In genomic region chr9:127905788-127906191, GRCh38 we compare ENCODE assay signal across 10 cellular contexts. TPM values are rescaled to one million over a fixed set of nuclear protein-coding genes. Genes with fewer than 3 reads are reported as not detected.
A peak's percentile ranks its signal among the peaks of the same experiment; 100 is the strongest.
DNase-seq lines count a peak whose midpoint lies in the region; ATAC-seq, FAIRE-seq and TF ChIP-seq lines count a peak whose summit lies in the region.
"Had no signal": no experiment of that assay in that cellular context is flagged by ENCODE, and none has a peak within 500 bp of the region (broad histone marks: within the 10 kb centered on the region; RNA-seq: fewer than 3 reads in every experiment).

No MANE protein-coding gene starts in this region.

- peak; percentile 63 for DNase-seq in NAMALWA (ENCODE audit: low spot score)
- no peak for DNase-seq in activated T-helper 2 cell treated with anti-CD3 and anti-CD28 coated beads, Interferon-gamma antibody, Interleukin-2, Interleukin-4, amounts not matched to agents 10 μg/mL and 5 μg/mL and 100 μg/mL, durations not matched to agents 14 hours and 24 hours and 36 hours (ENCODE audit: low spot score)
- DNase-seq in HepG2 (ENCODE audit: low spot score), result no peak
- DNase-seq in suprapubic skin (ENCODE audit: low spot score in 2 of 2), result no peak
- DNase-seq in A673 (ENCODE audit: low spot score), result no peak
- DNase-seq in DMS 273 (lab: John Stamatoyannopoulos, UW; ENCODE audit: unreplicated experiment), result no peak

- CTCF ChIA-PET in HepG2 (lab: Yijun Ruan, JAX; ENCODE audit: low intra/inter-chr PET ratio, low total read pairs) (no interaction called here), A673 (lab: Charles Lee) (no interaction called here)

- in situ Hi-C loops in HepG2 (cut with HindIII; ENCODE audit: extremely low pct_ligation_motif_present, low pct_unique_long_range_greater_than_20kb), result no loop called here

- H3K27me3 ChIP-seq in HepG2 (ENCODE audit: control insufficient read depth in 1 of 2, insufficient read depth in 2 of 2, low read length in 2 of 2) (no peaks in the 10 kb centered on the region), suprapubic skin (no peaks in the 10 kb centered on the region), A673 (replicated peaks; ENCODE audit: insufficient read depth, low read depth, low read length, poor library complexity) (no peaks in the 10 kb centered on the region)

- peaks cover 36% of the 10 kb centered on the region for H3K4me1 ChIP-seq in HepG2 (ENCODE audit: insufficient read depth, low read length)
- peaks cover 50% of the 10 kb centered on the region for H3K4me1 ChIP-seq in suprapubic skin
- no peaks in the 10 kb centered on the region for H3K4me1 ChIP-seq in A673 (ENCODE audit: insufficient read depth, low read length, poor library complexity, severe bottlenecking)
- H3K4me1 ChIP-seq: parathyroid adenoma had no signal

- POLR2A ChIA-PET in HepG2 (lab: Yijun Ruan, JAX), result interaction anchor here (1.3 to 4.5 kb wide), 2 partner anchors 9 to 10 kb away, joined by 3 to 78 read pairs; partner anchors contain the start of gene ST6GALNAC4
- POLR2A ChIA-PET in A673 (lab: Charles Lee; ENCODE audit: low non-redundant PET), result no interaction called here

- no peak for TF ChIP-seq RAD21 in HepG2 (CRISPR knock-in tag; IDR thresholded peaks at IDR 0.05)

- H3K9ac ChIP-seq in HepG2 (ENCODE audit: insufficient read depth, low read depth, low read length), result no peak overlapping the region
- H3K9ac ChIP-seq: parathyroid adenoma had no signal

- peak overlapping the region; percentile 88 for H3K4me3 Mint-ChIP-seq in activated T-helper 2 cell treated with anti-CD3 and anti-CD28 coated beads, Interferon-gamma antibody, Interleukin-2, Interleukin-4, amounts not matched to agents 10 μg/mL and 5 μg/mL and 100 μg/mL, durations not matched to agents 14 hours and 24 hours and 36 hours (ENCODE audit: low read depth)

- TF ChIP-seq POLR2A in HepG2 (IDR thresholded peaks at IDR 0.05; ENCODE audit: insufficient read depth in 1 of 2, low read depth in 2 of 2, low read length in 2 of 2), result no peak
- no peak for TF ChIP-seq POLR2A in suprapubic skin (IDR thresholded peaks at IDR 0.05)

- TF ChIP-seq CTCF in HepG2 (CRISPR knock-in tag; IDR thresholded peaks at IDR 0.05) (no peak), suprapubic skin (IDR thresholded peaks at IDR 0.05) (no peak), A673 (conservative IDR thresholded peaks at IDR 0.05; ENCODE audit: low read depth, low read length) (no peak)

- no peaks in the 10 kb centered on the region for H3K79me2 ChIP-seq in HepG2 (ENCODE audit: insufficient read depth, low read length)
- H3K79me2 ChIP-seq: parathyroid adenoma had no signal

- ATAC-seq in HepG2, result no peak
- no peak for ATAC-seq in HG03457 (IDR thresholded peaks at IDR 0.05; ENCODE audit: unreplicated experiment)
- ATAC-seq in HG03135 (IDR thresholded peaks at IDR 0.05; ENCODE audit: unreplicated experiment), result no peak

- H3K9me3 Mint-ChIP-seq in activated T-helper 2 cell treated with anti-CD3 and anti-CD28 coated beads, Interferon-gamma antibody, Interleukin-2, Interleukin-4, amounts not matched to agents 10 μg/mL and 5 μg/mL and 100 μg/mL, durations not matched to agents 14 hours and 24 hours and 36 hours, result no peaks in the 10 kb centered on the region

- peaks cover 35% of the 10 kb centered on the region for H3K4me1 Mint-ChIP-seq in activated T-helper 2 cell treated with anti-CD3 and anti-CD28 coated beads, Interferon-gamma antibody, Interleukin-2, Interleukin-4, amounts not matched to agents 10 μg/mL and 5 μg/mL and 100 μg/mL, durations not matched to agents 14 hours and 24 hours and 36 hours (ENCODE audit: low read depth)

- intact Hi-C loops in activated T-helper 2 cell treated with anti-CD3 and anti-CD28 coated beads, Interferon-gamma antibody, Interleukin-2, Interleukin-4, amounts not matched to agents 10 μg/mL and 5 μg/mL and 100 μg/mL, durations not matched to agents 14 hours and 24 hours and 36 hours (cut with micrococcal nuclease), result loop anchor here (2.0 kb wide), 1 partner anchor 13 kb away; no protein-coding TSS in a partner anchor
- intact Hi-C loops in HepG2 (cut with micrococcal nuclease; ENCODE audit: unreplicated experiment), result no loop called here
- intact Hi-C loops in A673 (cut with micrococcal nuclease; ENCODE audit: unreplicated experiment), result no loop called here

- no peak overlapping the region for H3K4me2 ChIP-seq in HepG2 (ENCODE audit: low read depth, low read length)

- H4K20me1 ChIP-seq in HepG2 (ENCODE audit: insufficient read depth, low read length), result no peaks in the 10 kb centered on the region

- no peak overlapping the region for H3K4me3 ChIP-seq in HepG2 (replicated peaks in 1 of 3; ENCODE audit: insufficient read depth in 1 of 3, low read depth in 2 of 3, low read length in 3 of 3)
- H3K4me3 ChIP-seq in suprapubic skin, result no peak overlapping the region
- H3K4me3 ChIP-seq in A673 (ENCODE audit: low read depth, low read length, poor library complexity, severe bottlenecking), result no peak overlapping the region

- no peak overlapping the region for H3K27ac ChIP-seq in HepG2 (ENCODE audit: extremely low read length, insufficient read depth, low read length)
- H3K27ac ChIP-seq in suprapubic skin, result peak overlapping the region; percentile 81
- H3K27ac ChIP-seq in A673 (ENCODE audit: low read depth, low read length, poor library complexity, severe bottlenecking), result no peak overlapping the region

- peaks cover 21% of the 10 kb centered on the region for H3K36me3 Mint-ChIP-seq in activated T-helper 2 cell treated with anti-CD3 and anti-CD28 coated beads, Interferon-gamma antibody, Interleukin-2, Interleukin-4, amounts not matched to agents 10 μg/mL and 5 μg/mL and 100 μg/mL, durations not matched to agents 14 hours and 24 hours and 36 hours (ENCODE audit: low read depth)

- H3K36me3 ChIP-seq in HepG2 (replicated peaks in 1 of 2; ENCODE audit: control insufficient read depth in 1 of 2, insufficient read depth in 2 of 2, low read length in 2 of 2) (peaks cover 1 to 7% of the 10 kb centered on the region in 2 experiments; a peak in 3 of 5 replicates), suprapubic skin (peaks cover 3% of the 10 kb centered on the region), A673 (ENCODE audit: insufficient read depth, low read length, poor library complexity, severe bottlenecking) (no peaks in the 10 kb centered on the region)

- H2AFZ ChIP-seq in HepG2 (ENCODE audit: low read length), result no peak overlapping the region
- H2AFZ ChIP-seq: parathyroid adenoma had no signal

- peak overlapping the region; percentile 99 for H3K27ac Mint-ChIP-seq in activated T-helper 2 cell treated with anti-CD3 and anti-CD28 coated beads, Interferon-gamma antibody, Interleukin-2, Interleukin-4, amounts not matched to agents 10 μg/mL and 5 μg/mL and 100 μg/mL, durations not matched to agents 14 hours and 24 hours and 36 hours

- 86% methylated on average over 12 of the region's 12 CpGs for WGBS in HepG2 (ENCODE audit: low lambda C conversion rate)
- 58% methylated on average over 12 of the region's 12 CpGs for WGBS in suprapubic skin

- TF ChIP-seq EP300 in HepG2 (IDR thresholded peaks at IDR 0.05; ENCODE audit: low read depth in 2 of 2, low read length in 2 of 2) (no peak), HepG2 (CRISPR knock-in tag; IDR thresholded peaks at IDR 0.05; ENCODE audit: borderline replicate concordance) (no peak), suprapubic skin (IDR thresholded peaks at IDR 0.05) (no peak)

- H3K9me3 ChIP-seq in HepG2 (ENCODE audit: low read length), result no peaks in the 10 kb centered on the region
- H3K9me3 ChIP-seq in suprapubic skin, result no peaks in the 10 kb centered on the region
- H3K9me3 ChIP-seq in A673 (ENCODE audit: low read depth, low read length, poor library complexity, severe bottlenecking), result no peaks in the 10 kb centered on the region

- FAIRE-seq in HepG2 (lab: Jason Lieb, UNC), result no peak
- FAIRE-seq: colon had no signal

- H3K27me3 Mint-ChIP-seq in activated T-helper 2 cell treated with anti-CD3 and anti-CD28 coated beads, Interferon-gamma antibody, Interleukin-2, Interleukin-4, amounts not matched to agents 10 μg/mL and 5 μg/mL and 100 μg/mL, durations not matched to agents 14 hours and 24 hours and 36 hours (ENCODE audit: low read depth), result no peaks in the 10 kb centered on the region

- no TSS peak for BruUV-seq in HepG2 (replicated peaks; lab: Mats Ljungman, UMichigan)
- no TSS peak for BruUV-seq in A673 (replicated peaks; lab: Mats Ljungman, UMichigan)

RNA-seq across cellular contexts. Expression of gene ST6GALNAC6, which starts 6.4 kb away (rescaled TPM):
- total RNA-seq in activated T-helper 2 cell treated with anti-CD3 and anti-CD28 coated beads, Interferon-gamma antibody, Interleukin-2, Interleukin-4, amounts not matched to agents 10 μg/mL and 5 μg/mL and 100 μg/mL, durations not matched to agents 14 hours and 24 hours and 36 hours, result 60.3 and 60.7 TPM in 2 replicates
- total RNA-seq in HepG2 (2016; rRNA removed; fragmentation: Illumina TruSeq; extraction: Trizol) (16.7 and 18.5 TPM in 2 replicates), suprapubic skin (10 to 100 TPM; 41.6 to 50.5 (median 47.0) TPM), A673 (2021) (34.7 and 40.4 TPM in 2 replicates)
- 13.5 and 13.9 TPM in 2 replicates for total RNA-seq in HepG2 (2016; cell fraction: cytosol; rRNA removed; fragmentation: Illumina TruSeq; extraction: Trizol; ENCODE audit: low read depth)
- total RNA-seq in HepG2 (2016; cell fraction: insoluble cytoplasmic fraction; rRNA removed; fragmentation: Illumina TruSeq; extraction: Trizol), result 11.7 and 18.2 TPM in 2 replicates
- 42.0 and 46.1 TPM in 2 replicates for total RNA-seq in HepG2 (2016; cell fraction: membrane; rRNA removed; fragmentation: Illumina TruSeq; extraction: Trizol)
- total RNA-seq in HepG2 (2016; cell fraction: nucleus; rRNA removed; fragmentation: Illumina TruSeq; extraction: Trizol), result 13.4 and 15.1 TPM in 2 replicates
- polyA plus RNA-seq in HepG2 (2011; rRNA removed), result 65.4 and 103 TPM in 2 replicates
- polyA plus RNA-seq in HepG2 (2011; cell fraction: cytosol; rRNA removed), result 63.0 and 69.3 TPM in 2 replicates
- 134 and 138 TPM in 2 replicates for polyA plus RNA-seq in HepG2 (2011; cell fraction: nucleus; rRNA removed)
- 36.1 and 53.0 TPM in 2 replicates for polyA plus RNA-seq in HepG2 (2012)
- 33.4 and 37.1 TPM in 2 replicates for polyA plus RNA-seq in HepG2 (2016; cell fraction: cytosol; fragmentation: Illumina TruSeq; extraction: Trizol; ENCODE audit: low read depth)
- 18.0 and 19.3 TPM in 2 replicates for polyA plus RNA-seq in HepG2 (2016; cell fraction: insoluble cytoplasmic fraction; fragmentation: Illumina TruSeq; extraction: Trizol; ENCODE audit: low read depth)
- polyA plus RNA-seq in HepG2 (2016; cell fraction: membrane; fragmentation: Illumina TruSeq; extraction: Trizol; ENCODE audit: low read depth), result 54.8 and 59.0 TPM in 2 replicates
- 32.9 and 35.5 TPM in 2 replicates for polyA plus RNA-seq in HepG2 (2016; cell fraction: nucleus; fragmentation: Illumina TruSeq; extraction: Trizol; ENCODE audit: insufficient read depth, low read depth)
- 41.6 and 91.9 TPM in 2 replicates for polyA minus RNA-seq in HepG2 (2011; rRNA and poly(A)+ RNA removed; ENCODE audit: low replicate concordance)
- 15.4 and 21.1 TPM in 2 replicates for polyA minus RNA-seq in HepG2 (2011; cell fraction: cytosol; rRNA and poly(A)+ RNA removed)
- polyA minus RNA-seq in HepG2 (2011; cell fraction: nucleus; rRNA and poly(A)+ RNA removed), result 22.4 and 22.6 TPM in 2 replicates

RNA-seq across cellular contexts. Expression of gene ST6GALNAC4, which starts 11.1 kb away (rescaled TPM):
- total RNA-seq in activated T-helper 2 cell treated with anti-CD3 and anti-CD28 coated beads, Interferon-gamma antibody, Interleukin-2, Interleukin-4, amounts not matched to agents 10 μg/mL and 5 μg/mL and 100 μg/mL, durations not matched to agents 14 hours and 24 hours and 36 hours, result 25.6 and 28.7 TPM in 2 replicates
- total RNA-seq in HepG2 (2016; rRNA removed; fragmentation: Illumina TruSeq; extraction: Trizol), result 14.8 and 18.8 TPM in 2 replicates
- total RNA-seq in HepG2 (2016; cell fraction: cytosol; rRNA removed; fragmentation: Illumina TruSeq; extraction: Trizol; ENCODE audit: low read depth), result 35.6 and 43.0 TPM in 2 replicates
- total RNA-seq in HepG2 (2016; cell fraction: insoluble cytoplasmic fraction; rRNA removed; fragmentation: Illumina TruSeq; extraction: Trizol), result 13.0 and 19.7 TPM in 2 replicates
- 47.7 and 65.6 TPM in 2 replicates for total RNA-seq in HepG2 (2016; cell fraction: membrane; rRNA removed; fragmentation: Illumina TruSeq; extraction: Trizol)
- 12.8 and 17.5 TPM in 2 replicates for total RNA-seq in HepG2 (2016; cell fraction: nucleus; rRNA removed; fragmentation: Illumina TruSeq; extraction: Trizol)
- 27.7 and 36.4 TPM in 2 replicates for polyA plus RNA-seq in HepG2 (2011; rRNA removed)
- polyA plus RNA-seq in HepG2 (2011; cell fraction: cytosol; rRNA removed), result 26.2 and 47.9 TPM in 2 replicates
- 41.2 and 43.3 TPM in 2 replicates for polyA plus RNA-seq in HepG2 (2011; cell fraction: nucleus; rRNA removed)
- polyA plus RNA-seq in HepG2 (2012), result 14.8 and 21.6 TPM in 2 replicates
- 55.5 and 75.3 TPM in 2 replicates for polyA plus RNA-seq in HepG2 (2016; cell fraction: cytosol; fragmentation: Illumina TruSeq; extraction: Trizol; ENCODE audit: low read depth)
- 20.6 and 23.9 TPM in 2 replicates for polyA plus RNA-seq in HepG2 (2016; cell fraction: insoluble cytoplasmic fraction; fragmentation: Illumina TruSeq; extraction: Trizol; ENCODE audit: low read depth)
- polyA plus RNA-seq in HepG2 (2016; cell fraction: membrane; fragmentation: Illumina TruSeq; extraction: Trizol; ENCODE audit: low read depth), result 69.4 and 78.8 TPM in 2 replicates
- 25.2 and 32.3 TPM in 2 replicates for polyA plus RNA-seq in HepG2 (2016; cell fraction: nucleus; fragmentation: Illumina TruSeq; extraction: Trizol; ENCODE audit: insufficient read depth, low read depth)
- polyA minus RNA-seq in HepG2 (2011; rRNA and poly(A)+ RNA removed; ENCODE audit: low replicate concordance), result 74.4 and 118 TPM in 2 replicates
- 40.0 and 42.1 TPM in 2 replicates for polyA minus RNA-seq in HepG2 (2011; cell fraction: cytosol; rRNA and poly(A)+ RNA removed)
- 15.6 and 17.8 TPM in 2 replicates for polyA minus RNA-seq in HepG2 (2011; cell fraction: nucleus; rRNA and poly(A)+ RNA removed)
- 10 to 100 TPM; 14.6 to 25.2 (median 20.2) TPM for total RNA-seq in suprapubic skin
- total RNA-seq in A673 (2021), result 11.8 and 15.8 TPM in 2 replicates

RNA-seq across cellular contexts. Expression of gene PIP5KL1, which starts 24.8 kb away (rescaled TPM):
- 1.4 and 3.4 TPM in 2 replicates for total RNA-seq in activated T-helper 2 cell treated with anti-CD3 and anti-CD28 coated beads, Interferon-gamma antibody, Interleukin-2, Interleukin-4, amounts not matched to agents 10 μg/mL and 5 μg/mL and 100 μg/mL, durations not matched to agents 14 hours and 24 hours and 36 hours
- total RNA-seq in HepG2 (2016; rRNA removed; fragmentation: Illumina TruSeq; extraction: Trizol) (0.20 TPM in 1 of 2 replicates, not detected in the other), suprapubic skin (10 to 100 TPM in 1 of 4 donors, 1 to 10 TPM in 3; 5.8 to 14.7 (median 9.2) TPM), A673 (2021) (2.6 and 3.9 TPM in 2 replicates)
- 0.51 TPM in 1 of 2 replicates, not detected in the other for total RNA-seq in HepG2 (2016; cell fraction: cytosol; rRNA removed; fragmentation: Illumina TruSeq; extraction: Trizol; ENCODE audit: low read depth)
- 0.15 TPM in 1 of 2 replicates, not detected in the other for total RNA-seq in HepG2 (2016; cell fraction: insoluble cytoplasmic fraction; rRNA removed; fragmentation: Illumina TruSeq; extraction: Trizol)
- not detected in 2 replicates for total RNA-seq in HepG2 (2016; cell fraction: membrane; rRNA removed; fragmentation: Illumina TruSeq; extraction: Trizol)
- total RNA-seq in HepG2 (2016; cell fraction: nucleus; rRNA removed; fragmentation: Illumina TruSeq; extraction: Trizol), result 0.56 TPM in 1 of 2 replicates, not detected in the other
- polyA plus RNA-seq in HepG2 (2011; rRNA removed), result 0.44 and 0.49 TPM in 2 replicates
- polyA plus RNA-seq in HepG2 (2011; cell fraction: cytosol; rRNA removed), result 0.17 and 0.32 TPM in 2 replicates
- 5.3 and 9.9 TPM in 2 replicates for polyA plus RNA-seq in HepG2 (2011; cell fraction: nucleus; rRNA removed)
- 0.32 and 0.67 TPM in 2 replicates for polyA plus RNA-seq in HepG2 (2012)
- polyA plus RNA-seq in HepG2 (2016; cell fraction: cytosol; fragmentation: Illumina TruSeq; extraction: Trizol; ENCODE audit: low read depth), result 0.24 TPM in 1 of 2 replicates, not detected in the other
- polyA plus RNA-seq in HepG2 (2016; cell fraction: insoluble cytoplasmic fraction; fragmentation: Illumina TruSeq; extraction: Trizol; ENCODE audit: low read depth), result not detected in 2 replicates
- polyA plus RNA-seq in HepG2 (2016; cell fraction: membrane; fragmentation: Illumina TruSeq; extraction: Trizol; ENCODE audit: low read depth), result not detected in 2 replicates
- 1.1 TPM in 1 of 2 replicates, not detected in the other for polyA plus RNA-seq in HepG2 (2016; cell fraction: nucleus; fragmentation: Illumina TruSeq; extraction: Trizol; ENCODE audit: insufficient read depth, low read depth)
- 0.72 and 1.4 TPM in 2 replicates for polyA minus RNA-seq in HepG2 (2011; rRNA and poly(A)+ RNA removed; ENCODE audit: low replicate concordance)
- 0.88 TPM in 1 of 2 replicates, not detected in the other for polyA minus RNA-seq in HepG2 (2011; cell fraction: cytosol; rRNA and poly(A)+ RNA removed)
- 1.3 and 2.2 TPM in 2 replicates for polyA minus RNA-seq in HepG2 (2011; cell fraction: nucleus; rRNA and poly(A)+ RNA removed)

RNA-seq across cellular contexts. Expression of gene AK1, which starts 28.3 kb away (rescaled TPM):
- 19.6 and 21.0 TPM in 2 replicates for total RNA-seq in activated T-helper 2 cell treated with anti-CD3 and anti-CD28 coated beads, Interferon-gamma antibody, Interleukin-2, Interleukin-4, amounts not matched to agents 10 μg/mL and 5 μg/mL and 100 μg/mL, durations not matched to agents 14 hours and 24 hours and 36 hours
- total RNA-seq in HepG2 (2016; rRNA removed; fragmentation: Illumina TruSeq; extraction: Trizol) (25.7 and 32.8 TPM in 2 replicates), suprapubic skin (10 to 100 TPM; 22.6 to 36.0 (median 26.0) TPM), A673 (2021) (35.8 and 52.9 TPM in 2 replicates)
- 12.5 and 17.4 TPM in 2 replicates for total RNA-seq in HepG2 (2016; cell fraction: cytosol; rRNA removed; fragmentation: Illumina TruSeq; extraction: Trizol; ENCODE audit: low read depth)
- total RNA-seq in HepG2 (2016; cell fraction: insoluble cytoplasmic fraction; rRNA removed; fragmentation: Illumina TruSeq; extraction: Trizol), result 27.8 and 33.7 TPM in 2 replicates
- total RNA-seq in HepG2 (2016; cell fraction: membrane; rRNA removed; fragmentation: Illumina TruSeq; extraction: Trizol), result 18.2 and 19.8 TPM in 2 replicates
- total RNA-seq in HepG2 (2016; cell fraction: nucleus; rRNA removed; fragmentation: Illumina TruSeq; extraction: Trizol), result 13.7 and 15.3 TPM in 2 replicates
- polyA plus RNA-seq in HepG2 (2011; rRNA removed), result 19.1 and 28.5 TPM in 2 replicates
- 29.9 and 38.0 TPM in 2 replicates for polyA plus RNA-seq in HepG2 (2011; cell fraction: cytosol; rRNA removed)
- 34.1 and 55.6 TPM in 2 replicates for polyA plus RNA-seq in HepG2 (2011; cell fraction: nucleus; rRNA removed)
- 17.5 and 23.3 TPM in 2 replicates for polyA plus RNA-seq in HepG2 (2012)
- 28.9 and 48.9 TPM in 2 replicates for polyA plus RNA-seq in HepG2 (2016; cell fraction: cytosol; fragmentation: Illumina TruSeq; extraction: Trizol; ENCODE audit: low read depth)
- polyA plus RNA-seq in HepG2 (2016; cell fraction: insoluble cytoplasmic fraction; fragmentation: Illumina TruSeq; extraction: Trizol; ENCODE audit: low read depth), result 44.7 and 50.7 TPM in 2 replicates
- 31.6 and 41.6 TPM in 2 replicates for polyA plus RNA-seq in HepG2 (2016; cell fraction: membrane; fragmentation: Illumina TruSeq; extraction: Trizol; ENCODE audit: low read depth)
- polyA plus RNA-seq in HepG2 (2016; cell fraction: nucleus; fragmentation: Illumina TruSeq; extraction: Trizol; ENCODE audit: insufficient read depth, low read depth), result 39.2 and 40.7 TPM in 2 replicates
- 3.6 and 45.8 TPM in 2 replicates for polyA minus RNA-seq in HepG2 (2011; rRNA and poly(A)+ RNA removed; ENCODE audit: low replicate concordance)
- 3.8 and 5.4 TPM in 2 replicates for polyA minus RNA-seq in HepG2 (2011; cell fraction: cytosol; rRNA and poly(A)+ RNA removed)
- polyA minus RNA-seq in HepG2 (2011; cell fraction: nucleus; rRNA and poly(A)+ RNA removed), result 1.7 and 4.1 TPM in 2 replicates

RNA-seq across cellular contexts. Expression of gene DPM2, which starts 31.9 kb away (rescaled TPM):
- total RNA-seq in activated T-helper 2 cell treated with anti-CD3 and anti-CD28 coated beads, Interferon-gamma antibody, Interleukin-2, Interleukin-4, amounts not matched to agents 10 μg/mL and 5 μg/mL and 100 μg/mL, durations not matched to agents 14 hours and 24 hours and 36 hours, result 55.7 and 57.4 TPM in 2 replicates
- total RNA-seq in HepG2 (2016; rRNA removed; fragmentation: Illumina TruSeq; extraction: Trizol) (17.5 and 24.8 TPM in 2 replicates), suprapubic skin (10 to 100 TPM; 19.4 to 39.7 (median 30.6) TPM), A673 (2021) (51.5 and 52.9 TPM in 2 replicates)
- total RNA-seq in HepG2 (2016; cell fraction: cytosol; rRNA removed; fragmentation: Illumina TruSeq; extraction: Trizol; ENCODE audit: low read depth), result 20.0 and 27.3 TPM in 2 replicates
- 14.9 and 23.0 TPM in 2 replicates for total RNA-seq in HepG2 (2016; cell fraction: insoluble cytoplasmic fraction; rRNA removed; fragmentation: Illumina TruSeq; extraction: Trizol)
- 31.4 and 35.9 TPM in 2 replicates for total RNA-seq in HepG2 (2016; cell fraction: membrane; rRNA removed; fragmentation: Illumina TruSeq; extraction: Trizol)
- total RNA-seq in HepG2 (2016; cell fraction: nucleus; rRNA removed; fragmentation: Illumina TruSeq; extraction: Trizol), result 18.6 and 22.0 TPM in 2 replicates
- polyA plus RNA-seq in HepG2 (2011; rRNA removed), result 35.3 and 38.6 TPM in 2 replicates
- polyA plus RNA-seq in HepG2 (2011; cell fraction: cytosol; rRNA removed), result 30.5 and 35.2 TPM in 2 replicates
- 36.6 and 37.4 TPM in 2 replicates for polyA plus RNA-seq in HepG2 (2011; cell fraction: nucleus; rRNA removed)
- 21.4 and 25.3 TPM in 2 replicates for polyA plus RNA-seq in HepG2 (2012)
- 32.5 and 40.9 TPM in 2 replicates for polyA plus RNA-seq in HepG2 (2016; cell fraction: cytosol; fragmentation: Illumina TruSeq; extraction: Trizol; ENCODE audit: low read depth)
- 30.7 and 34.8 TPM in 2 replicates for polyA plus RNA-seq in HepG2 (2016; cell fraction: insoluble cytoplasmic fraction; fragmentation: Illumina TruSeq; extraction: Trizol; ENCODE audit: low read depth)
- polyA plus RNA-seq in HepG2 (2016; cell fraction: membrane; fragmentation: Illumina TruSeq; extraction: Trizol; ENCODE audit: low read depth), result 49.8 and 53.8 TPM in 2 replicates
- 49.9 and 52.5 TPM in 2 replicates for polyA plus RNA-seq in HepG2 (2016; cell fraction: nucleus; fragmentation: Illumina TruSeq; extraction: Trizol; ENCODE audit: insufficient read depth, low read depth)
- 68.5 and 193 TPM in 2 replicates for polyA minus RNA-seq in HepG2 (2011; rRNA and poly(A)+ RNA removed; ENCODE audit: low replicate concordance)
- polyA minus RNA-seq in HepG2 (2011; cell fraction: cytosol; rRNA and poly(A)+ RNA removed), result 12.9 and 15.4 TPM in 2 replicates
- polyA minus RNA-seq in HepG2 (2011; cell fraction: nucleus; rRNA and poly(A)+ RNA removed), result 34.8 and 35.4 TPM in 2 replicates
